ENCODE assay signal across 8 cellular contexts in the genomic region with DNA sequence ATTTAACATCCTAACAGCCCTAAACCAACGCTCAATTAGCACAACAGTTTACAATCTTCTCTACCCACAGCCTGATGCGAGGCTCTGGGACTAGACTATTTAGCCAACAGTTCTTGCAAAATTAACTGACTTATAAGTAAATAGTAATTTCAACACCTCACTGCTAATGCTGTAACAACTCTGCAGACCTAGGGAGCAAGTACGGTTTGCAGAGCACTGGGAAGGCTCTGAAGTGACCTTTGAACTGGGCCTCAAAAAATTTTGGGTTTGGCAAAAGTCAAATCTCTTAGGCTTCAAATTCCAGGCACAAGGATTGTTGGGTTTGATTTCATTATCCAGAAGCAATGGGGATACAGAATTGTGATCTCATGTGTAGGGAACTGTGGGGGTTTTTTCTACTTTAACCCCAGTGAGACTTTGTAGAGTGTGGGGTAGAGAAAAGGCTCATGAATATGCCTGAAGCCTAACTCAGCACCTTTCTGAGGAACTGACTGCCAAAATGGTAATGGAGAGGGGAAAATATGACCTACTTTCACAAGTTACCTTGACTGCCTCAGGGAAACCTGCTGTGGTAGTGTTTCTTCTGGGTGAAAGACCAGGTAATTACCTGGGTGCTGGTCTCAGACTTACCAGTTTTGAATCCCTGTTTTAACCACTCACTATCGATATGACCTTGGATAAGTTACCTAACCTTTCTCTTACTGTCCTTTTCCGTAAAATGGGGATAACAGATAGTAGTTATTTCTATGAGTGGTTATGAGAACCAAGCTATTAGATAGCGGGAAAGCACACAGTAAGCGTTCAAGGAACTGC. TPM values are rescaled to one million over a fixed set of nuclear protein-coding genes. Genes with fewer than 3 reads are reported as not detected.
DNase-seq lines count a peak whose midpoint lies in the region; ATAC-seq, FAIRE-seq and TF ChIP-seq lines count a peak whose summit lies in the region.

No MANE protein-coding gene starts in this region.

- no peaks in the 10 kb centered on the region for H3K27me3 Mint-ChIP-seq in astrocyte (ENCODE audit: low read depth, unreplicated experiment)

- FAIRE-seq in A549 (lab: Jason Lieb, UNC) (no peak), astrocyte (lab: Jason Lieb, UNC) (no peak)

- H3K9me3 ChIP-seq in A549: no peaks in the 10 kb centered on the region
- H3K9me3 ChIP-seq in astrocyte (ENCODE audit: insufficient read depth, low read depth, low read length): no peaks in the 10 kb centered on the region
- no peaks in the 10 kb centered on the region for H3K9me3 ChIP-seq in mucosa of rectum (ENCODE audit: control insufficient read depth in 2 of 2, low read length in 2 of 2)

- DNase-seq in A549 (ENCODE audit: low read depth in 1 of 2, low spot score in 1 of 2) (no peak), HuH-7.5 (ENCODE audit: low spot score) (peak; percentile 61), astrocyte (ENCODE audit: low read depth) (no peak), occipital lobe (lab: John Stamatoyannopoulos, UW) (no peak), inferior parietal cortex (ENCODE audit: extremely low spot score) (no peak)

- WGBS in A549 (ENCODE audit: missing lambda C conversion rate): 79% methylated on average over 7 of the region's 7 CpGs

- H3K4me1 ChIP-seq in A549 (peaks cover 30% of the 10 kb centered on the region), astrocyte (ENCODE audit: insufficient read depth, low read length) (peaks cover 19% of the 10 kb centered on the region), mucosa of rectum (ENCODE audit: control insufficient read depth in 2 of 2, insufficient read depth in 2 of 2, low read length in 2 of 2) (peaks cover 22 to 24% of the 10 kb centered on the region in 2 donors)

- TF ChIP-seq CTCF in A549 (IDR thresholded peaks at IDR 0.05): no peak
- no peak for TF ChIP-seq CTCF in astrocyte (IDR thresholded peaks at IDR 0.05; ENCODE audit: insufficient read depth, low read depth, low read length)

- H3K36me3 Mint-ChIP-seq in astrocyte (ENCODE audit: low read depth, unreplicated experiment): peaks cover 20% of the 10 kb centered on the region

- H3K27me3 ChIP-seq in astrocyte (ENCODE audit: insufficient read depth, low read length) (no peaks in the 10 kb centered on the region), mucosa of rectum (ENCODE audit: control insufficient read depth in 2 of 2, insufficient read depth in 2 of 2, low read length in 2 of 2) (no peaks in the 10 kb centered on the region)

- peak overlapping the region; percentile 97 for H3K9ac ChIP-seq in astrocyte (ENCODE audit: low read length)
- peak overlapping the region in 1 of 2 donors; percentile 86 for H3K9ac ChIP-seq in mucosa of rectum (ENCODE audit: low read depth in 1 of 2, low read length in 2 of 2)

- TF ChIP-seq RAD21 in A549 (conservative IDR thresholded peaks at IDR 0.05 in 1 of 2, IDR thresholded peaks at IDR 0.05 in 1 of 2): no peak

- POLR2A ChIA-PET in A549 (lab: Yijun Ruan, JAX): interaction anchor here (0.5 to 2.0 kb wide), 17 partner anchors 11 to 154 kb away, joined by 3 to 16 read pairs (median 4); partner anchors contain the start of genes CCDC28B, IQCC and KPNA6

- peaks cover 31% of the 10 kb centered on the region for H3K79me2 ChIP-seq in astrocyte (ENCODE audit: insufficient read depth, low read length)

- peak overlapping the region; percentile 52 for H3K4me3 Mint-ChIP-seq in astrocyte (ENCODE audit: unreplicated experiment)

- peaks cover 11% of the 10 kb centered on the region for H3K4me1 Mint-ChIP-seq in astrocyte (ENCODE audit: low read depth, unreplicated experiment)

- peak overlapping the region; percentile 82 for H3K27ac Mint-ChIP-seq in astrocyte (ENCODE audit: unreplicated experiment)

- peaks cover 24% of the 10 kb centered on the region for H4K20me1 ChIP-seq in astrocyte (ENCODE audit: insufficient read depth, low read length)

- peak overlapping the region; percentile 89 to 94 for H3K27ac ChIP-seq in A549
- H3K27ac ChIP-seq in astrocyte (ENCODE audit: low read depth, low read length): peak overlapping the region; percentile 91
- peak overlapping the region; percentile 92 to 97 for H3K27ac ChIP-seq in mucosa of rectum (ENCODE audit: low read depth in 2 of 2, low read length in 2 of 2)

- TF ChIP-seq POLR2A in A549 (IDR thresholded peaks at IDR 0.05; ENCODE audit: low read length): no peak

- CTCF ChIA-PET in A549 (lab: Yijun Ruan, JAX): interaction anchor here (1.2 kb wide), 1 partner anchor 25 kb away, joined by 7 read pairs; no protein-coding TSS in a partner anchor

- H3K4me3 ChIP-seq in A549: peak overlapping the region; percentile 90; the same call in 2 of the 3 replicates
- peak overlapping the region; percentile 69 for H3K4me3 ChIP-seq in astrocyte (ENCODE audit: insufficient read depth, low read depth, low read length)
- H3K4me3 ChIP-seq in mucosa of rectum (ENCODE audit: low read length in 2 of 2): peak overlapping the region; percentile 84 to 86

- peak overlapping the region; percentile 65 for H2AFZ ChIP-seq in astrocyte (ENCODE audit: low read depth, low read length)

- H3K36me3 ChIP-seq in astrocyte (ENCODE audit: insufficient read depth, low read length): no peaks in the 10 kb centered on the region
- peaks cover 8 to 16% of the 10 kb centered on the region in 2 donors for H3K36me3 ChIP-seq in mucosa of rectum (ENCODE audit: control insufficient read depth in 2 of 2, insufficient read depth in 2 of 2, low read length in 2 of 2)

- H3K9me3 Mint-ChIP-seq in astrocyte (ENCODE audit: unreplicated experiment): no peaks in the 10 kb centered on the region

- peak overlapping the region; percentile 95 for H3K4me2 ChIP-seq in A549
- H3K4me2 ChIP-seq in astrocyte (ENCODE audit: low read length): peak overlapping the region; percentile 91

- TF ChIP-seq EP300 in A549 (IDR thresholded peaks at IDR 0.05): no peak

- ATAC-seq in A549 (no peak), GM21526 (IDR thresholded peaks at IDR 0.05; ENCODE audit: low FRiP score, unreplicated experiment) (no peak), GM19351 (IDR thresholded peaks at IDR 0.05; ENCODE audit: unreplicated experiment) (no peak)

TF ChIP-seq in A549, 52 proteins besides CTCF, POLR2A, EP300 and RAD21:
- no peak for TF ChIP-seq EHMT2 (IDR thresholded peaks at IDR 0.05; ENCODE audit: low read depth)
- TF ChIP-seq JUN (IDR thresholded peaks at IDR 0.05): no peak
- no peak for TF ChIP-seq ZC3H11A (IDR thresholded peaks at IDR 0.05)

RNA-seq across cellular contexts. Expression of gene TXLNA, which starts 0.9 kb away (rescaled TPM):
- polyA plus RNA-seq in A549 (2011; rRNA removed): 22.5 and 31.7 TPM in 2 replicates
- polyA plus RNA-seq in A549 (2012; cell fraction: cytosol; rRNA removed): 12.8 and 16.6 TPM in 2 replicates
- polyA plus RNA-seq in A549 (2012; cell fraction: nucleus; rRNA removed): 24.6 and 35.0 TPM in 2 replicates
- 23.9 to 26.0 TPM (median 25.0 TPM) in 3 replicates for polyA plus RNA-seq in A549 (2017; fragmentation: RNase III; extraction: RNeasy Plus Mini Kit Qiagen cat#74134 plus additional on column Dnase treatment)
- 30.1 and 31.9 TPM in 2 replicates for polyA minus RNA-seq in A549 (2011; rRNA and poly(A)+ RNA removed)
- total RNA-seq in astrocyte: 65.8 and 66.6 TPM in 2 replicates
- total RNA-seq in occipital lobe: 21.1 TPM

RNA-seq across cellular contexts. Expression of gene CCDC28B, which starts 21.8 kb away (rescaled TPM):
- polyA plus RNA-seq in A549 (2011; rRNA removed): 1.1 and 1.2 TPM in 2 replicates
- polyA plus RNA-seq in A549 (2012; cell fraction: cytosol; rRNA removed): 2.4 and 3.3 TPM in 2 replicates
- polyA plus RNA-seq in A549 (2012; cell fraction: nucleus; rRNA removed): 1.7 and 2.3 TPM in 2 replicates
- 3.3 to 4.6 TPM (median 4.4 TPM) in 3 replicates for polyA plus RNA-seq in A549 (2017; fragmentation: RNase III; extraction: RNeasy Plus Mini Kit Qiagen cat#74134 plus additional on column Dnase treatment)
- 0.24 and 0.79 TPM in 2 replicates for polyA minus RNA-seq in A549 (2011; rRNA and poly(A)+ RNA removed)
- 16.0 and 19.2 TPM in 2 replicates for total RNA-seq in astrocyte
- total RNA-seq in occipital lobe: 31.7 TPM

RNA-seq across cellular contexts. Expression of gene IQCC, which starts 26.9 kb away (rescaled TPM):
- polyA plus RNA-seq in A549 (2011; rRNA removed) (1.6 and 1.8 TPM in 2 replicates), A549 (2017; fragmentation: RNase III; extraction: RNeasy Plus Mini Kit Qiagen cat#74134 plus additional on column Dnase treatment) (1.8 to 2.0 TPM (median 2.0 TPM) in 3 replicates)
- 1.4 and 1.6 TPM in 2 replicates for polyA plus RNA-seq in A549 (2012; cell fraction: cytosol; rRNA removed)
- 1.2 and 1.5 TPM in 2 replicates for polyA plus RNA-seq in A549 (2012; cell fraction: nucleus; rRNA removed)
- polyA minus RNA-seq in A549 (2011; rRNA and poly(A)+ RNA removed): 1.5 and 2.0 TPM in 2 replicates
- total RNA-seq in astrocyte (0.87 and 1.0 TPM in 2 replicates), occipital lobe (2.3 TPM)

RNA-seq across cellular contexts. Expression of gene DCDC2B, which starts 30.3 kb away (rescaled TPM):
- polyA plus RNA-seq in A549 (2011; rRNA removed): not detected in 2 replicates
- not detected in 2 replicates for polyA plus RNA-seq in A549 (2012; cell fraction: cytosol; rRNA removed)
- polyA plus RNA-seq in A549 (2012; cell fraction: nucleus; rRNA removed): not detected in 2 replicates
- not detected in 3 replicates for polyA plus RNA-seq in A549 (2017; fragmentation: RNase III; extraction: RNeasy Plus Mini Kit Qiagen cat#74134 plus additional on column Dnase treatment)
- polyA minus RNA-seq in A549 (2011; rRNA and poly(A)+ RNA removed): not detected in 2 replicates
- total RNA-seq in astrocyte: not detected in 2 replicates
- total RNA-seq in occipital lobe: not detected

RNA-seq across cellular contexts. Expression of gene TMEM234, which starts 43.6 kb away (rescaled TPM):
- 8.4 and 10.9 TPM in 2 replicates for polyA plus RNA-seq in A549 (2011; rRNA removed)
- 9.1 and 9.6 TPM in 2 replicates for polyA plus RNA-seq in A549 (2012; cell fraction: cytosol; rRNA removed)
- polyA plus RNA-seq in A549 (2012; cell fraction: nucleus; rRNA removed): 17.3 and 21.7 TPM in 2 replicates
- 12.0 to 12.1 TPM (median 12.0 TPM) in 3 replicates for polyA plus RNA-seq in A549 (2017; fragmentation: RNase III; extraction: RNeasy Plus Mini Kit Qiagen cat#74134 plus additional on column Dnase treatment)
- 18.8 and 20.0 TPM in 2 replicates for polyA minus RNA-seq in A549 (2011; rRNA and poly(A)+ RNA removed)
- 16.7 and 17.3 TPM in 2 replicates for total RNA-seq in astrocyte
- 9.8 TPM for total RNA-seq in occipital lobe
